Comparison of ENCODE assay signal across 1 cellular context in the genomic region with DNA sequence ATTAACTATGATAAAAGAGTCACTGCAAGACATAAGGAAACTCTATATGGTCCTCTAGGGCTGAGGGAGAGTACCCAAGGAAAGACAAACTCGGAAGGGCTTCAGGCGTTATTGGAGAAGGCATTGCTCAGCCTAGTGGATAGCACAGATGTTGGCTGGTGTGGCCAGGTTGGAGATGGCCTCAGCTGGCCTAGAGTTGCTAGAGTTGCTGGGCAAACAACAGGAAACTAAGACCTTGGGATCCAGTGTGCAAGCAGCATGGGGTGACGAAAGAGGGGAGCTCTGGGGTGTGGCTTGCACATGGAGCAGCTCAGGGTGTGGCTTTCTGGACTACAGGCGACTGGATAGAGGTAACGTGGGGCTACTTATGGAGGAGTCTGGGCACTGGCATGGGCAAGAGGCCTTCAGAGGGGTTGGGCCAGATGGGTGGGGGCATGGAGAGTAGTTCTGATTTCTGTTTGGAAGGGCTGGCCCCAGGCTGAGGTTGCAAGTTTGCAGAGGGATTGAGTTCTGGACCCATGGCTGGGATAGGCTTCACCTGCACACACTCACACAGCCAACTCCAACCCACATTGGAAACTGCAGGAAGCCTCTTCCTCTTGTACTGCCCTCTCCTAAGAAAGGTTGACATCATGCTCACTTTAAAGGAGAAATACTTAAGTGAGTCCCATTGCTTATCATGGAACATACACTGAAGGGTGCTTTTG.
A peak's percentile ranks its signal among the peaks of the same experiment; 100 is the strongest.
TF ChIP-seq lines count a peak whose summit lies in the region.

No MANE protein-coding gene starts in this region.

TF ChIP-seq in HepG2, 621 proteins besides CTCF, POLR2A, EP300 and RAD21 (continued from another document and continues in another):
- TF ChIP-seq, protein P1, sequence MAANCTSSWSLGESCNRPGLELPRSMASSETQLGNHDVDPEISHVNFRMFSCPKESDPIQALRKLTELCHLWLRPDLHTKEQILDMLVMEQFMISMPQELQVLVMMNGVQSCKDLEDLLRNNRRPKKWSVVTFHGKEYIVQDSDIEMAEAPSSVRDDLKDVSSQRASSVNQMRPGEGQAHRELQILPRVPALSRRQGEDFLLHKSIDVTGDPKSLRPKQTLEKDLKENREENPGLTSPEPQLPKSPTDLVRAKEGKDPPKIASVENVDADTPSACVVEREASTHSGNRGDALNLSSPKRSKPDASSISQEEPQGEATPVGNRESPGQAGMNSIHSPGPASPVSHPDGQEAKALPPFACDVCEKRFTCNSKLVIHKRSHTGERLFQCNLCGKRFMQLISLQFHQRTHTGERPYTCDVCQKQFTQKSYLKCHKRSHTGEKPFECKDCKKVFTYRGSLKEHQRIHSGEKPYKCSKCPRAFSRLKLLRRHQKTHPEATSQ (CRISPR knock-in tag; IDR thresholded peaks at IDR 0.05; ENCODE audit: borderline replicate concordance) = peak; percentile 64
- TF ChIP-seq, protein P2, sequence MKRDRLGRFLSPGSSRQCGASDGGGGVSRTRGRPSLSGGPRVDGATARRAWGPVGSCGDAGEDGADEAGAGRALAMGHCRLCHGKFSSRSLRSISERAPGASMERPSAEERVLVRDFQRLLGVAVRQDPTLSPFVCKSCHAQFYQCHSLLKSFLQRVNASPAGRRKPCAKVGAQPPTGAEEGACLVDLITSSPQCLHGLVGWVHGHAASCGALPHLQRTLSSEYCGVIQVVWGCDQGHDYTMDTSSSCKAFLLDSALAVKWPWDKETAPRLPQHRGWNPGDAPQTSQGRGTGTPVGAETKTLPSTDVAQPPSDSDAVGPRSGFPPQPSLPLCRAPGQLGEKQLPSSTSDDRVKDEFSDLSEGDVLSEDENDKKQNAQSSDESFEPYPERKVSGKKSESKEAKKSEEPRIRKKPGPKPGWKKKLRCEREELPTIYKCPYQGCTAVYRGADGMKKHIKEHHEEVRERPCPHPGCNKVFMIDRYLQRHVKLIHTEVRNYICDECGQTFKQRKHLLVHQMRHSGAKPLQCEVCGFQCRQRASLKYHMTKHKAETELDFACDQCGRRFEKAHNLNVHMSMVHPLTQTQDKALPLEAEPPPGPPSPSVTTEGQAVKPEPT (CRISPR knock-in tag; IDR thresholded peaks at IDR 0.05; ENCODE audit: low read depth) = peak; percentile 29; the same call in 1 of the 2 replicates
- TF ChIP-seq ZNF33A (CRISPR knock-in tag; IDR thresholded peaks at IDR 0.05; ENCODE audit: borderline replicate concordance) = no peak
- TF ChIP-seq, protein P3, sequence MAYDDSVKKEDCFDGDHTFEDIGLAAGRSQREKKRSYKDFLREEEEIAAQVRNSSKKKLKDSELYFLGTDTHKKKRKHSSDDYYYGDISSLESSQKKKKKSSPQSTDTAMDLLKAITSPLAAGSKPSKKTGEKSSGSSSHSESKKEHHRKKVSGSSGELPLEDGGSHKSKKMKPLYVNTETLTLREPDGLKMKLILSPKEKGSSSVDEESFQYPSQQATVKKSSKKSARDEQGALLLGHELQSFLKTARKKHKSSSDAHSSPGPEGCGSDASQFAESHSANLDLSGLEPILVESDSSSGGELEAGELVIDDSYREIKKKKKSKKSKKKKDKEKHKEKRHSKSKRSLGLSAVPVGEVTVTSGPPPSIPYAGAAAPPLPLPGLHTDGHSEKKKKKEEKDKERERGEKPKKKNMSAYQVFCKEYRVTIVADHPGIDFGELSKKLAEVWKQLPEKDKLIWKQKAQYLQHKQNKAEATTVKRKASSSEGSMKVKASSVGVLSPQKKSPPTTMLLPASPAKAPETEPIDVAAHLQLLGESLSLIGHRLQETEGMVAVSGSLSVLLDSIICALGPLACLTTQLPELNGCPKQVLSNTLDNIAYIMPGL (CRISPR knock-in tag; IDR thresholded peaks at IDR 0.05; ENCODE audit: borderline replicate concordance in 1 of 2, low read depth in 1 of 2) = no peak
- TF ChIP-seq, protein P4, sequence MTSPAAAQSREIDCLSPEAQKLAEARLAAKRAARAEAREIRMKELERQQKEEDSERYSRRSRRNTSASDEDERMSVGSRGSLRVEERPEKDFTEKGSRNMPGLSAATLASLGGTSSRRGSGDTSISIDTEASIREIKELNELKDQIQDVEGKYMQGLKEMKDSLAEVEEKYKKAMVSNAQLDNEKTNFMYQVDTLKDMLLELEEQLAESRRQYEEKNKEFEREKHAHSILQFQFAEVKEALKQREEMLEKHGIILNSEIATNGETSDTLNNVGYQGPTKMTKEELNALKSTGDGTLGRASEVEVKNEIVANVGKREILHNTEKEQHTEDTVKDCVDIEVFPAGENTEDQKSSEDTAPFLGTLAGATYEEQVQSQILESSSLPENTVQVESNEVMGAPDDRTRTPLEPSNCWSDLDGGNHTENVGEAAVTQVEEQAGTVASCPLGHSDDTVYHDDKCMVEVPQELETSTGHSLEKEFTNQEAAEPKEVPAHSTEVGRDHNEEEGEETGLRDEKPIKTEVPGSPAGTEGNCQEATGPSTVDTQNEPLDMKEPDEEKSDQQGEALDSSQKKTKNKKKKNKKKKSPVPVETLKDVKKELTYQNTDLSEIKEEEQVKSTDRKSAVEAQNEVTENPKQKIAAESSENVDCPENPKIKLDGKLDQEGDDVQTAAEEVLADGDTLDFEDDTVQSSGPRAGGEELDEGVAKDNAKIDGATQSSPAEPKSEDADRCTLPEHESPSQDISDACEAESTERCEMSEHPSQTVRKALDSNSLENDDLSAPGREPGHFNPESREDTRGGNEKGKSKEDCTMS (CRISPR knock-in tag; conservative IDR thresholded peaks at IDR 0.05) = no peak
- TF ChIP-seq ZNF678 (CRISPR knock-in tag; IDR thresholded peaks at IDR 0.05) = no peak
- TF ChIP-seq ZNF709 (CRISPR knock-in tag; IDR thresholded peaks at IDR 0.05) = no peak; the same call in 1 of the 2 replicates
- TF ChIP-seq, protein P5, sequence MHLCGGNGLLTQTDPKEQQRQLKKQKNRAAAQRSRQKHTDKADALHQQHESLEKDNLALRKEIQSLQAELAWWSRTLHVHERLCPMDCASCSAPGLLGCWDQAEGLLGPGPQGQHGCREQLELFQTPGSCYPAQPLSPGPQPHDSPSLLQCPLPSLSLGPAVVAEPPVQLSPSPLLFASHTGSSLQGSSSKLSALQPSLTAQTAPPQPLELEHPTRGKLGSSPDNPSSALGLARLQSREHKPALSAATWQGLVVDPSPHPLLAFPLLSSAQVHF (CRISPR knock-in tag; IDR thresholded peaks at IDR 0.05) = peak; percentile 56; the same call in 1 of the 2 replicates
- TF ChIP-seq NFIC (IDR thresholded peaks at IDR 0.05; ENCODE audit: low read length) = 0 out of 2 replicates have a peak, but pooled peaks have one; percentile 62
- TF ChIP-seq, protein P6, sequence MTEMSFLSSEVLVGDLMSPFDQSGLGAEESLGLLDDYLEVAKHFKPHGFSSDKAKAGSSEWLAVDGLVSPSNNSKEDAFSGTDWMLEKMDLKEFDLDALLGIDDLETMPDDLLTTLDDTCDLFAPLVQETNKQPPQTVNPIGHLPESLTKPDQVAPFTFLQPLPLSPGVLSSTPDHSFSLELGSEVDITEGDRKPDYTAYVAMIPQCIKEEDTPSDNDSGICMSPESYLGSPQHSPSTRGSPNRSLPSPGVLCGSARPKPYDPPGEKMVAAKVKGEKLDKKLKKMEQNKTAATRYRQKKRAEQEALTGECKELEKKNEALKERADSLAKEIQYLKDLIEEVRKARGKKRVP (CRISPR knock-in tag; IDR thresholded peaks at IDR 0.05) = no peak; a peak in 1 of 4 replicates
- no peak for TF ChIP-seq ZNF331 (CRISPR knock-in tag; IDR thresholded peaks at IDR 0.05)
- no peak for TF ChIP-seq RBM39 (IDR thresholded peaks at IDR 0.05; ENCODE audit: low read depth, low read length, poor library complexity, severe bottlenecking)
- TF ChIP-seq CENPT (CRISPR knock-in tag; IDR thresholded peaks at IDR 0.05; ENCODE audit: low read depth) = peak; percentile 81; the same call in 1 of the 2 replicates
- no peak; the same call in 1 of the 2 replicates for TF ChIP-seq ZNF766 (CRISPR knock-in tag; IDR thresholded peaks at IDR 0.05; ENCODE audit: borderline replicate concordance)
- TF ChIP-seq AHR (CRISPR knock-in tag; IDR thresholded peaks at IDR 0.05) = no peak
- no peak for TF ChIP-seq RFX3 (CRISPR knock-in tag; IDR thresholded peaks at IDR 0.05)
- peak; percentile 95 for TF ChIP-seq PAF1 (CRISPR knock-in tag; IDR thresholded peaks at IDR 0.05)
- TF ChIP-seq, protein P7, sequence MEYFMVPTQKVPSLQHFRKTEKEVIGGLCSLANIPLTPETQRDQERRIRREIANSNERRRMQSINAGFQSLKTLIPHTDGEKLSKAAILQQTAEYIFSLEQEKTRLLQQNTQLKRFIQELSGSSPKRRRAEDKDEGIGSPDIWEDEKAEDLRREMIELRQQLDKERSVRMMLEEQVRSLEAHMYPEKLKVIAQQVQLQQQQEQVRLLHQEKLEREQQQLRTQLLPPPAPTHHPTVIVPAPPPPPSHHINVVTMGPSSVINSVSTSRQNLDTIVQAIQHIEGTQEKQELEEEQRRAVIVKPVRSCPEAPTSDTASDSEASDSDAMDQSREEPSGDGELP (IDR thresholded peaks at IDR 0.05; ENCODE audit: borderline replicate concordance, low read depth) = peak; percentile 45; the same call in 1 of the 2 replicates
- peak; percentile 48; the same call in 1 of the 2 replicates for TF ChIP-seq ZNF749 (CRISPR knock-in tag; IDR thresholded peaks at IDR 0.05; ENCODE audit: borderline replicate concordance)
- no peak for TF ChIP-seq GABPA (IDR thresholded peaks at IDR 0.05; ENCODE audit: low read depth, low read length)
- TF ChIP-seq GABPA (CRISPR knock-in tag; IDR thresholded peaks at IDR 0.05; ENCODE audit: low read depth) = peak; percentile 44
- TF ChIP-seq ISL2 (CRISPR knock-in tag; IDR thresholded peaks at IDR 0.05) = 0 out of 2 replicates have a peak, but pooled peaks have one; percentile 22
- no peak for TF ChIP-seq NFYC (CRISPR knock-in tag; IDR thresholded peaks at IDR 0.05)
- no peak for TF ChIP-seq ZNF101 (CRISPR knock-in tag; IDR thresholded peaks at IDR 0.05; ENCODE audit: borderline replicate concordance, low read depth)
- TF ChIP-seq, protein P8, sequence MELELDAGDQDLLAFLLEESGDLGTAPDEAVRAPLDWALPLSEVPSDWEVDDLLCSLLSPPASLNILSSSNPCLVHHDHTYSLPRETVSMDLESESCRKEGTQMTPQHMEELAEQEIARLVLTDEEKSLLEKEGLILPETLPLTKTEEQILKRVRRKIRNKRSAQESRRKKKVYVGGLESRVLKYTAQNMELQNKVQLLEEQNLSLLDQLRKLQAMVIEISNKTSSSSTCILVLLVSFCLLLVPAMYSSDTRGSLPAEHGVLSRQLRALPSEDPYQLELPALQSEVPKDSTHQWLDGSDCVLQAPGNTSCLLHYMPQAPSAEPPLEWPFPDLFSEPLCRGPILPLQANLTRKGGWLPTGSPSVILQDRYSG (CRISPR knock-in tag; IDR thresholded peaks at IDR 0.05) = no peak
- no peak for TF ChIP-seq ZNF720 (CRISPR knock-in tag; IDR thresholded peaks at IDR 0.05)
- TF ChIP-seq, protein P9, sequence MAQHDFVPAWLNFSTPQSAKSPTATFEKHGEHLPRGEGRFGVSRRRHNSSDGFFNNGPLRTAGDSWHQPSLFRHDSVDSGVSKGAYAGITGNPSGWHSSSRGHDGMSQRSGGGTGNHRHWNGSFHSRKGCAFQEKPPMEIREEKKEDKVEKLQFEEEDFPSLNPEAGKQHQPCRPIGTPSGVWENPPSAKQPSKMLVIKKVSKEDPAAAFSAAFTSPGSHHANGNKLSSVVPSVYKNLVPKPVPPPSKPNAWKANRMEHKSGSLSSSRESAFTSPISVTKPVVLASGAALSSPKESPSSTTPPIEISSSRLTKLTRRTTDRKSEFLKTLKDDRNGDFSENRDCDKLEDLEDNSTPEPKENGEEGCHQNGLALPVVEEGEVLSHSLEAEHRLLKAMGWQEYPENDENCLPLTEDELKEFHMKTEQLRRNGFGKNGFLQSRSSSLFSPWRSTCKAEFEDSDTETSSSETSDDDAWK (CRISPR knock-in tag; IDR thresholded peaks at IDR 0.05) = no peak
- TF ChIP-seq, protein P10, sequence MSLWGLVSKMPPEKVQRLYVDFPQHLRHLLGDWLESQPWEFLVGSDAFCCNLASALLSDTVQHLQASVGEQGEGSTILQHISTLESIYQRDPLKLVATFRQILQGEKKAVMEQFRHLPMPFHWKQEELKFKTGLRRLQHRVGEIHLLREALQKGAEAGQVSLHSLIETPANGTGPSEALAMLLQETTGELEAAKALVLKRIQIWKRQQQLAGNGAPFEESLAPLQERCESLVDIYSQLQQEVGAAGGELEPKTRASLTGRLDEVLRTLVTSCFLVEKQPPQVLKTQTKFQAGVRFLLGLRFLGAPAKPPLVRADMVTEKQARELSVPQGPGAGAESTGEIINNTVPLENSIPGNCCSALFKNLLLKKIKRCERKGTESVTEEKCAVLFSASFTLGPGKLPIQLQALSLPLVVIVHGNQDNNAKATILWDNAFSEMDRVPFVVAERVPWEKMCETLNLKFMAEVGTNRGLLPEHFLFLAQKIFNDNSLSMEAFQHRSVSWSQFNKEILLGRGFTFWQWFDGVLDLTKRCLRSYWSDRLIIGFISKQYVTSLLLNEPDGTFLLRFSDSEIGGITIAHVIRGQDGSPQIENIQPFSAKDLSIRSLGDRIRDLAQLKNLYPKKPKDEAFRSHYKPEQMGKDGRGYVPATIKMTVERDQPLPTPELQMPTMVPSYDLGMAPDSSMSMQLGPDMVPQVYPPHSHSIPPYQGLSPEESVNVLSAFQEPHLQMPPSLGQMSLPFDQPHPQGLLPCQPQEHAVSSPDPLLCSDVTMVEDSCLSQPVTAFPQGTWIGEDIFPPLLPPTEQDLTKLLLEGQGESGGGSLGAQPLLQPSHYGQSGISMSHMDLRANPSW (CRISPR knock-in tag; IDR thresholded peaks at IDR 0.05; ENCODE audit: borderline replicate concordance) = no peak; the same call in 1 of the 2 replicates
- TF ChIP-seq ZNF563 (CRISPR knock-in tag; IDR thresholded peaks at IDR 0.05) = no peak
- TF ChIP-seq KLF6 (CRISPR knock-in tag; IDR thresholded peaks at IDR 0.05) = no peak
- no peak for TF ChIP-seq DNMT3B (CRISPR knock-in tag; conservative IDR thresholded peaks at IDR 0.05)
- no peak for TF ChIP-seq MXI1 (IDR thresholded peaks at IDR 0.05; ENCODE audit: borderline replicate concordance, low read depth, low read length)
- TF ChIP-seq POLR2AphosphoS5 (IDR thresholded peaks at IDR 0.05; ENCODE audit: low read depth, low read length) = peak; percentile 74
- TF ChIP-seq HOXA9 (CRISPR knock-in tag; IDR thresholded peaks at IDR 0.05; ENCODE audit: borderline replicate concordance) = peak; percentile 72; the same call in 1 of the 2 replicates
- TF ChIP-seq ZNF230 (CRISPR knock-in tag; IDR thresholded peaks at IDR 0.05) = no peak; the same call in 1 of the 2 replicates
- no peak for TF ChIP-seq HOXA7 (CRISPR knock-in tag; IDR thresholded peaks at IDR 0.05)
- TF ChIP-seq IRF2 (CRISPR knock-in tag; IDR thresholded peaks at IDR 0.05) = peak; percentile 61
- TF ChIP-seq, protein P11, sequence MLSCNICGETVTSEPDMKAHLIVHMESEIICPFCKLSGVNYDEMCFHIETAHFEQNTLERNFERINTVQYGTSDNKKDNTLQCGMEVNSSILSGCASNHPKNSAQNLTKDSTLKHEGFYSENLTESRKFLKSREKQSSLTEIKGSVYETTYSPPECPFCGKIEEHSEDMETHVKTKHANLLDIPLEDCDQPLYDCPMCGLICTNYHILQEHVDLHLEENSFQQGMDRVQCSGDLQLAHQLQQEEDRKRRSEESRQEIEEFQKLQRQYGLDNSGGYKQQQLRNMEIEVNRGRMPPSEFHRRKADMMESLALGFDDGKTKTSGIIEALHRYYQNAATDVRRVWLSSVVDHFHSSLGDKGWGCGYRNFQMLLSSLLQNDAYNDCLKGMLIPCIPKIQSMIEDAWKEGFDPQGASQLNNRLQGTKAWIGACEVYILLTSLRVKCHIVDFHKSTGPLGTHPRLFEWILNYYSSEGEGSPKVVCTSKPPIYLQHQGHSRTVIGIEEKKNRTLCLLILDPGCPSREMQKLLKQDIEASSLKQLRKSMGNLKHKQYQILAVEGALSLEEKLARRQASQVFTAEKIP (CRISPR knock-in tag; IDR thresholded peaks at IDR 0.05; ENCODE audit: borderline replicate concordance) = 0 out of 2 replicates have a peak, but pooled peaks have one; percentile 70
- no peak for TF ChIP-seq ZNF792 (CRISPR knock-in tag; IDR thresholded peaks at IDR 0.05)
- no peak for TF ChIP-seq FLYWCH1 (CRISPR knock-in tag; IDR thresholded peaks at IDR 0.05)
- TF ChIP-seq CBX5 (CRISPR knock-in tag; IDR thresholded peaks at IDR 0.05; ENCODE audit: borderline replicate concordance) = peak; percentile 65; the same call in 1 of the 2 replicates
- no peak for TF ChIP-seq ZNF432 (CRISPR knock-in tag; IDR thresholded peaks at IDR 0.05; ENCODE audit: borderline replicate concordance)
